In genomic region chr1:2523191-2523890, GRCh38 we compare ENCODE assay signal across 1 cellular context.
TF ChIP-seq lines count a peak whose summit lies in the region.

No MANE protein-coding gene starts in this region.

TF ChIP-seq in GM23338, 12 proteins besides CTCF, POLR2A, EP300 and RAD21 (continued from another document):
- TF ChIP-seq, protein P1, sequence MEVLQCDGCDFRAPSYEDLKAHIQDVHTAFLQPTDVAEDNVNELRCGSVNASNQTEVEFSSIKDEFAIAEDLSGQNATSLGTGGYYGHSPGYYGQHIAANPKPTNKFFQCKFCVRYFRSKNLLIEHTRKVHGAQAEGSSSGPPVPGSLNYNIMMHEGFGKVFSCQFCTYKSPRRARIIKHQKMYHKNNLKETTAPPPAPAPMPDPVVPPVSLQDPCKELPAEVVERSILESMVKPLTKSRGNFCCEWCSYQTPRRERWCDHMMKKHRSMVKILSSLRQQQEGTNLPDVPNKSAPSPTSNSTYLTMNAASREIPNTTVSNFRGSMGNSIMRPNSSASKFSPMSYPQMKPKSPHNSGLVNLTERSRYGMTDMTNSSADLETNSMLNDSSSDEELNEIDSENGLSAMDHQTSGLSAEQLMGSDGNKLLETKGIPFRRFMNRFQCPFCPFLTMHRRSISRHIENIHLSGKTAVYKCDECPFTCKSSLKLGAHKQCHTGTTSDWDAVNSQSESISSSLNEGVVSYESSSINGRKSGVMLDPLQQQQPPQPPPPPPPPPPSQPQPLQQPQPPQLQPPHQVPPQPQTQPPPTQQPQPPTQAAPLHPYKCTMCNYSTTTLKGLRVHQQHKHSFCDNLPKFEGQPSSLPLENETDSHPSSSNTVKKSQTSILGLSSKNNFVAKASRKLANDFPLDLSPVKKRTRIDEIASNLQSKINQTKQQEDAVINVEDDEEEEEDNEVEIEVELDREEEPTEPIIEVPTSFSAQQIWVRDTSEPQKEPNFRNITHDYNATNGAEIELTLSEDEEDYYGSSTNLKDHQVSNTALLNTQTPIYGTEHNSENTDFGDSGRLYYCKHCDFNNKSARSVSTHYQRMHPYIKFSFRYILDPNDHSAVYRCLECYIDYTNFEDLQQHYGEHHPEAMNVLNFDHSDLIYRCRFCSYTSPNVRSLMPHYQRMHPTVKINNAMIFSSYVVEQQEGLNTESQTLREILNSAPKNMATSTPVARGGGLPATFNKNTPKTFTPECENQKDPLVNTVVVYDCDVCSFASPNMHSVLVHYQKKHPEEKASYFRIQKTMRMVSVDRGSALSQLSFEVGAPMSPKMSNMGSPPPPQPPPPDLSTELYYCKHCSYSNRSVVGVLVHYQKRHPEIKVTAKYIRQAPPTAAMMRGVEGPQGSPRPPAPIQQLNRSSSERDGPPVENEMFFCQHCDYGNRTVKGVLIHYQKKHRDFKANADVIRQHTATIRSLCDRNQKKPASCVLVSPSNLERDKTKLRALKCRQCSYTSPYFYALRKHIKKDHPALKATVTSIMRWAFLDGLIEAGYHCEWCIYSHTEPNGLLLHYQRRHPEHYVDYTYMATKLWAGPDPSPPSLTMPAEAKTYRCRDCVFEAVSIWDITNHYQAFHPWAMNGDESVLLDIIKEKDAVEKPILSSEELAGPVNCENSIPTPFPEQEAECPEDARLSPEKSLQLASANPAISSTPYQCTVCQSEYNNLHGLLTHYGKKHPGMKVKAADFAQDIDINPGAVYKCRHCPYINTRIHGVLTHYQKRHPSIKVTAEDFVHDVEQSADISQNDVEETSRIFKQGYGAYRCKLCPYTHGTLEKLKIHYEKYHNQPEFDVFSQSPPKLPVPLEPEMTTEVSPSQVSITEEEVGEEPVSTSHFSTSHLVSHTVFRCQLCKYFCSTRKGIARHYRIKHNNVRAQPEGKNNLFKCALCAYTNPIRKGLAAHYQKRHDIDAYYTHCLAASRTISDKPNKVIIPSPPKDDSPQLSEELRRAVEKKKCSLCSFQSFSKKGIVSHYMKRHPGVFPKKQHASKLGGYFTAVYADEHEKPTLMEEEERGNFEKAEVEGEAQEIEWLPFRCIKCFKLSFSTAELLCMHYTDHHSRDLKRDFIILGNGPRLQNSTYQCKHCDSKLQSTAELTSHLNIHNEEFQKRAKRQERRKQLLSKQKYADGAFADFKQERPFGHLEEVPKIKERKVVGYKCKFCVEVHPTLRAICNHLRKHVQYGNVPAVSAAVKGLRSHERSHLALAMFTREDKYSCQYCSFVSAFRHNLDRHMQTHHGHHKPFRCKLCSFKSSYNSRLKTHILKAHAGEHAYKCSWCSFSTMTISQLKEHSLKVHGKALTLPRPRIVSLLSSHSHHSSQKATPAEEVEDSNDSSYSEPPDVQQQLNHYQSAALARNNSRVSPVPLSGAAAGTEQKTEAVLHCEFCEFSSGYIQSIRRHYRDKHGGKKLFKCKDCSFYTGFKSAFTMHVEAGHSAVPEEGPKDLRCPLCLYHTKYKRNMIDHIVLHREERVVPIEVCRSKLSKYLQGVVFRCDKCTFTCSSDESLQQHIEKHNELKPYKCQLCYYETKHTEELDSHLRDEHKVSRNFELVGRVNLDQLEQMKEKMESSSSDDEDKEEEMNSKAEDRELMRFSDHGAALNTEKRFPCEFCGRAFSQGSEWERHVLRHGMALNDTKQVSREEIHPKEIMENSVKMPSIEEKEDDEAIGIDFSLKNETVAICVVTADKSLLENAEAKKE (CRISPR knock-in tag; IDR thresholded peaks at IDR 0.05), result no peak
